In genomic region chr6:16079354-16079753, GRCh38 we compare ENCODE assay signal across 26 cellular contexts.
"Had no signal": no experiment of that assay in that cellular context is flagged by ENCODE, and none has a peak within 500 bp of the region (broad histone marks: within the 10 kb centered on the region; RNA-seq: fewer than 3 reads in every experiment).

No MANE protein-coding gene starts in this region.

- H3K36me3 ChIP-seq: neutrophil, pancreas, prostate gland, right lobe of liver, sigmoid colon, stomach, suprapubic skin, tibial artery, transverse colon, upper lobe of right lung, uterus had no signal

- ATAC-seq: naive thymus-derived CD8-positive, alpha-beta T cell; natural killer cell treated with Interleukin-12 subunit alpha and Interleukin-12 subunit beta and Interleukin-15 and Interleukin-18, amount 100 ng/mL, for 72 hours; pancreas; right cardiac atrium; right lobe of liver; stimulated activated effector memory CD8-positive, alpha-beta T cell treated with anti-CD3 and anti-CD28 coated beads, Interleukin-12 subunit alpha, Interleukin-12 subunit beta, amount 100 ng/mL, for 72 hours; stimulated activated naive B cell treated with anti-CD40 and anti-IgM and Interleukin-4, amounts not matched to agents 10 μg/mL and 1 μg/mL and 100 μg/mL, for 72 hours; upper lobe of right lung had no signal

- FAIRE-seq: pancreas, small intestine had no signal

- H3K4me1 ChIP-seq: pancreas, prostate gland, right lobe of liver, stomach, testis, tibial artery, upper lobe of right lung, uterus had no signal

- H3K4me3 ChIP-seq: pancreas, prostate gland, right lobe of liver, sigmoid colon, stomach, suprapubic skin, testis, tibial artery, transverse colon, upper lobe of right lung, uterus had no signal

- H3K9me3 ChIP-seq: neutrophil, pancreas, prostate gland, right lobe of liver, sigmoid colon, stomach, suprapubic skin, testis, tibial artery, transverse colon, upper lobe of right lung, uterus had no signal

- DNase-seq: naive thymus-derived CD8-positive, alpha-beta T cell; nephron progenitor cell; nucleus accumbens; pancreas; right cardiac atrium; right lobe of liver; sigmoid colon; small intestine; stimulated activated CD4-positive, alpha-beta T cell treated with anti-CD3 and anti-CD28 coated beads, Interleukin-15, amount 100 ng/mL, for 24 hours; stimulated activated CD4-positive, alpha-beta T cell treated with anti-CD3 and anti-CD28 coated beads, Interleukin-2, amount 100 ng/mL, for 24 hours; stimulated activated CD4-positive, alpha-beta T cell treated with anti-CD3 and anti-CD28 coated beads, Interleukin-2, amount 100 ng/mL, for 48 hours; stimulated activated CD4-positive, alpha-beta T cell treated with anti-CD3 and anti-CD28 coated beads, Interleukin-4, amount 100 ng/mL, for 24 hours; stimulated activated naive B cell treated with anti-CD40 and anti-IgM and Interleukin-4, amounts not matched to agents 10 μg/mL and 1 μg/mL and 100 μg/mL, for 72 hours; stimulated activated naive CD4-positive, alpha-beta T cell treated with Interleukin-2 at 50 U/mL for 16 hours; stomach; substantia nigra; testis; tibial artery; transverse colon; upper lobe of right lung; uterus had no signal

- H3K27ac ChIP-seq: neutrophil, pancreas, prostate gland, right lobe of liver, sigmoid colon, stomach, suprapubic skin, tibial artery, transverse colon, upper lobe of right lung, uterus had no signal

- H3K27me3 ChIP-seq: neutrophil, pancreas, right lobe of liver, sigmoid colon, stomach, suprapubic skin, testis, tibial artery, transverse colon, upper lobe of right lung, uterus had no signal
